ENCODE assay signal across 8 cellular contexts in the genomic region with DNA sequence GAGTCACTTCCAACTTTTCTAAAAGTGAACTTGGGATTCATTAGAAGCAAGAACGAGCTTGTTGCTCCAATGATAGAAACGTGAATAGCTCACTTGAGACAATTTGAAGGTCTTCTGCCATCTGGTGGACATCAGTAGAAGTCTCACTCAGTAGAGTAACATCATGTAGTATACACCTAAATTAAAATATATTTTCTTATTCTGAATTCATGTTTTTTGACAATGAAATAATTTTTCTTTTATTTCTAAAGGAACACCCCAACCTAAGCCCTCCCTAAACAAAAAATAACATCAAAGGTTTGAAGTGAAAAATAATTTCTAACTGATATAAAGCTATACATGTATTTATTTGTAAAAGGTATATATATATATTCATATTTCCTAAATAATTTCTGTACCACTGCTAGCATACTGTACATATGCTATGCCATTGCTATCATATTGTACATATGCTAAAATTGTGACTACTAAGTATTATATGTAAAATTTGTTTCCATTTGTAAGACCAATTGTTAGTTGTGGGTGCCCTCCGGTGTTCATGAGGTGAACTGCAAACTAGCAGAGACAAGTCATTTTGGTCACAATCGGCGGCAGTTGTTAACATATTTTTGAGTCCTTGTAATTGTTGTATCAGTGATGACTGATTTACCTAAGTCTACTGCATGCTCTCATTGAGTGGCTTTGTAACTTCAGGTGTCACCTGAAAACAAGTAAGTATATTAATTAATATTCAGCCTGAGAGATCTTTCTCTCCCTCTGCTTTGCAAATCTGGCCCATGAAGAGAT.
DNase-seq lines count a peak whose midpoint lies in the region; ATAC-seq and TF ChIP-seq lines count a peak whose summit lies in the region.

No MANE protein-coding gene starts in this region.

- in situ Hi-C loops in ACHN (cut with HindIII; ENCODE audit: low pct_ligation_motif_present, low pct_unique_long_range_greater_than_20kb, low sequenced_read_pairs), result no loop called here

- CTCF ChIA-PET in SK-N-SH (lab: Yijun Ruan, JAX) (interaction anchor here (0.6 to 2.8 kb wide), 104 partner anchors 10 to 1587 kb away, joined by 3 to 52 read pairs (median 4); no protein-coding TSS in a partner anchor), MCF 10A (lab: Yijun Ruan, JAX) (interaction anchor here (0.5 to 5.8 kb wide), 79 partner anchors 9 to 1189 kb away, joined by 3 to 157 read pairs (median 4); partner anchors contain the start of genes FAM3C and PTPRZ1)

- TF ChIP-seq RAD21 in SK-N-SH (IDR thresholded peaks at IDR 0.05; ENCODE audit: low read length), result peak; percentile 90

- H3K9me2 ChIP-seq in SK-N-SH, result no peaks in the 10 kb centered on the region

- H3K4me3 Mint-ChIP-seq in MCF 10A (ENCODE audit: unreplicated experiment), result no peak overlapping the region

- no peak overlapping the region for H2AFZ ChIP-seq in SK-N-SH (ENCODE audit: low read depth)

- H3K27me3 ChIP-seq in SK-N-SH (ENCODE audit: insufficient read depth), result peaks cover 24% of the 10 kb centered on the region; the same call in 1 of the 2 replicates

- no peaks in the 10 kb centered on the region for H4K20me1 ChIP-seq in SK-N-SH (ENCODE audit: insufficient read depth)

- TF ChIP-seq CTCF in SK-N-SH (IDR thresholded peaks at IDR 0.05) (peak; percentile 92), MCF 10A (IDR thresholded peaks at IDR 0.05; ENCODE audit: unreplicated experiment) (peak; percentile 67)

- no peaks in the 10 kb centered on the region; a peak in 1 of 4 replicates for H3K4me1 ChIP-seq in SK-N-SH (ENCODE audit: control insufficient read depth in 1 of 2, insufficient read depth in 2 of 2, low read depth in 1 of 2, low read length in 1 of 2)

- intact Hi-C loops in MCF 10A (cut with micrococcal nuclease), result loop anchor here (1.0 to 10.0 kb wide), 7 partner anchors 123 to 1200 kb away; partner anchors contain the start of gene PTPRZ1

- no peaks in the 10 kb centered on the region for H3K27me3 Mint-ChIP-seq in MCF 10A (ENCODE audit: insufficient read depth, unreplicated experiment)

- TF ChIP-seq EP300 in SK-N-SH (IDR thresholded peaks at IDR 0.05; ENCODE audit: borderline replicate concordance in 1 of 2, low read depth in 1 of 2, low read length in 1 of 2), result no peak

- no peak overlapping the region for H3K9ac ChIP-seq in SK-N-SH

- H3K4me3 ChIP-seq in SK-N-SH (ENCODE audit: low read depth in 2 of 2, low read length in 1 of 2), result no peak overlapping the region; a peak in 1 of 4 replicates

- no peak overlapping the region for H3K4me2 ChIP-seq in SK-N-SH

- no peaks in the 10 kb centered on the region for H3K9me3 ChIP-seq in SK-N-SH

- DNase-seq in ACHN, result peak; percentile 83
- peak; percentile 42 for DNase-seq in NCI-H1048 (lab: John Stamatoyannopoulos, UW)
- peak; percentile 56 for DNase-seq in SK-N-SH
- DNase-seq in MCF 10A (ENCODE audit: unreplicated experiment), result peak; percentile 86
- peak; percentile 85 for DNase-seq in inferior parietal cortex (ENCODE audit: extremely low spot score)
- DNase-seq in stimulated activated CD4-positive, alpha-beta T cell treated with anti-CD3 and anti-CD28 coated beads, Interleukin-1b, Interleukin-23, amount 100 ng/mL, for 4 hours (ENCODE audit: low read depth in 2 of 2), result peak; percentile 2 to 10

- no peaks in the 10 kb centered on the region for H3K36me3 ChIP-seq in SK-N-SH (replicated peaks in 1 of 2; ENCODE audit: control insufficient read depth in 1 of 2, insufficient read depth in 2 of 2, low read length in 1 of 2)

- H3K9me3 Mint-ChIP-seq in MCF 10A (ENCODE audit: unreplicated experiment), result no peaks in the 10 kb centered on the region

- H3F3A ChIP-seq in SK-N-SH (replicated peaks; ENCODE audit: insufficient read depth), result no peaks in the 10 kb centered on the region

- POLR2A ChIA-PET in SK-N-SH (lab: Yijun Ruan, JAX) (no interaction called here), MCF 10A (lab: Yijun Ruan, JAX) (interaction anchor here (0.7 to 3.7 kb wide), 12 partner anchors 34 to 628 kb away, joined by 3 to 15 read pairs (median 4); no protein-coding TSS in a partner anchor)

- no peak overlapping the region for H3K27ac Mint-ChIP-seq in MCF 10A (ENCODE audit: low read depth, unreplicated experiment)

- WGBS in SK-N-SH (ENCODE audit: low lambda C conversion rate), result 5% methylated on average over 5 of the region's 5 CpGs

- no peaks in the 10 kb centered on the region for H3K79me2 ChIP-seq in SK-N-SH (ENCODE audit: insufficient read depth)

- no peak overlapping the region for H3K27ac ChIP-seq in SK-N-SH (ENCODE audit: low read depth in 2 of 2, low read length in 1 of 2)

- H3K36me3 Mint-ChIP-seq in MCF 10A (ENCODE audit: insufficient read depth, unreplicated experiment), result no peaks in the 10 kb centered on the region

- ATAC-seq in GM18499 (IDR thresholded peaks at IDR 0.05; ENCODE audit: insufficient read depth, unreplicated experiment), result peak; percentile 87
- ATAC-seq in HG02798 (IDR thresholded peaks at IDR 0.05; ENCODE audit: poor library complexity, unreplicated experiment), result peak; percentile 96

- BruUV-seq in MCF 10A (replicated peaks; lab: Mats Ljungman, UMichigan), result no TSS peak

- no peaks in the 10 kb centered on the region for H3K4me1 Mint-ChIP-seq in MCF 10A (ENCODE audit: insufficient read depth, unreplicated experiment)

TF ChIP-seq in SK-N-SH, 30 proteins besides CTCF, POLR2A, EP300 and RAD21:
- TF ChIP-seq SMC3 (IDR thresholded peaks at IDR 0.05; ENCODE audit: low read depth, low read length), result peak; percentile 60
- no peak for TF ChIP-seq FOSL2 (IDR thresholded peaks at IDR 0.05; ENCODE audit: borderline replicate concordance, low read depth)
TF ChIP-seq in SK-N-SH: peak in this region for 1.

Comparison
In these comparisons a context has a peak if more than half of its experiments do, and no peak if none do; other contexts are left out.
1. DNase-seq: peak in every context shown above with its lines; median percentile 86 in MCF 10A; 85 in inferior parietal cortex; 83 in ACHN; 56 in SK-N-SH; 42 in NCI-H1048; 6 in stimulated activated CD4-positive, alpha-beta T cell treated with anti-CD3 and anti-CD28 coated beads, Interleukin-1b, Interleukin-23, amount 100 ng/mL, for 4 hours.